ENCODE assay signal across 8 cellular contexts in genomic region chr7:66629222-66629658, GRCh38. TPM values are rescaled to one million over a fixed set of nuclear protein-coding genes. Genes with fewer than 3 reads are reported as not detected.
DNase-seq lines count a peak whose midpoint lies in the region; FAIRE-seq and TF ChIP-seq lines count a peak whose summit lies in the region.

No MANE protein-coding gene starts in this region.

- in situ Hi-C loops in G401 (cut with HindIII; ENCODE audit: low sequenced_read_pairs), result no loop called here

- intact Hi-C loops in lower leg skin (cut with DNase I; ENCODE audit: low total_unique reads), result no loop called here

- peaks cover 14% of the 10 kb centered on the region for H3K4me1 Mint-ChIP-seq in type B pancreatic cell (ENCODE audit: unreplicated experiment)

- H3K27me3 ChIP-seq in bronchial epithelial cell (ENCODE audit: control insufficient read depth, insufficient read depth, low read length), result no peaks in the 10 kb centered on the region

- TF ChIP-seq CTCF in bronchial epithelial cell (IDR thresholded peaks at IDR 0.05; ENCODE audit: insufficient read depth, low read length, severe bottlenecking) (no peak), lower leg skin (IDR thresholded peaks at IDR 0.05) (no peak), type B pancreatic cell (conservative IDR thresholded peaks at IDR 0.05) (no peak)

- H3K4me3 ChIP-seq in bronchial epithelial cell (ENCODE audit: low read depth, low read length) (peak overlapping the region; percentile 52), lower leg skin (ENCODE audit: low read depth, poor library complexity, severe bottlenecking) (peak overlapping the region; percentile 56)

- peak overlapping the region; percentile 90 for H3K4me3 Mint-ChIP-seq in type B pancreatic cell

- TF ChIP-seq POLR2A in lower leg skin (IDR thresholded peaks at IDR 0.05), result no peak

- 13 to 24% methylated on average over 9 to 15 of the region's 30 CpGs for WGBS in lower leg skin, 2 donors

- no peaks in the 10 kb centered on the region for H3K27me3 Mint-ChIP-seq in type B pancreatic cell

- H3K27ac Mint-ChIP-seq in type B pancreatic cell, result no peak overlapping the region

- H3K36me3 Mint-ChIP-seq in type B pancreatic cell, result peaks cover 6% of the 10 kb centered on the region

- no peaks in the 10 kb centered on the region for H3K9me3 Mint-ChIP-seq in type B pancreatic cell

- DNase-seq in G401 (ENCODE audit: low spot score) (peak; percentile 34), HuH-7.5 (ENCODE audit: low spot score) (peak; percentile 41), bronchial epithelial cell (ENCODE audit: low read depth) (no peak), lower leg skin (ENCODE audit: low spot score in 2 of 2) (peak; percentile 37 to 87), type B pancreatic cell (ENCODE audit: extremely low spot score, unreplicated experiment) (no peak), NCI-H69 (lab: John Stamatoyannopoulos, UW) (no peak), islet precursor cell (no peak), A172 (ENCODE audit: low spot score) (no peak)

- H3K36me3 ChIP-seq in bronchial epithelial cell (ENCODE audit: control insufficient read depth, insufficient read depth, low read length), result no peaks in the 10 kb centered on the region

- no peak for FAIRE-seq in bronchial epithelial cell (lab: Jason Lieb, UNC)

RNA-seq across cellular contexts. Expression of gene KCTD7, which starts 0.6 kb away (rescaled TPM):
- total RNA-seq in G401 (2014; rRNA removed; shearing (Covaris generic)), result 6.9 and 9.1 TPM in 2 replicates
- total RNA-seq in bronchial epithelial cell (3.2 and 5.0 TPM in 2 replicates), lower leg skin (1 to 10 TPM; 5.1 to 8.2 (median 6.1) TPM), type B pancreatic cell (ENCODE audit: low replicate concordance) (6.7 and 13.7 TPM in 2 replicates)
- 14.9 and 18.1 TPM in 2 replicates for total RNA-seq in A172 (2014; rRNA removed; shearing (Covaris generic))

Comparison
In these comparisons a context has a peak if more than half of its experiments do, and no peak if none do; other contexts are left out.
1. DNase-seq: peak in G401 (single experiment), HuH-7.5 (single experiment) and lower leg skin (2 of 2); none in bronchial epithelial cell (single experiment), type B pancreatic cell (single experiment), NCI-H69 (single experiment), islet precursor cell (single experiment) and A172 (single experiment).